In the genomic region with DNA sequence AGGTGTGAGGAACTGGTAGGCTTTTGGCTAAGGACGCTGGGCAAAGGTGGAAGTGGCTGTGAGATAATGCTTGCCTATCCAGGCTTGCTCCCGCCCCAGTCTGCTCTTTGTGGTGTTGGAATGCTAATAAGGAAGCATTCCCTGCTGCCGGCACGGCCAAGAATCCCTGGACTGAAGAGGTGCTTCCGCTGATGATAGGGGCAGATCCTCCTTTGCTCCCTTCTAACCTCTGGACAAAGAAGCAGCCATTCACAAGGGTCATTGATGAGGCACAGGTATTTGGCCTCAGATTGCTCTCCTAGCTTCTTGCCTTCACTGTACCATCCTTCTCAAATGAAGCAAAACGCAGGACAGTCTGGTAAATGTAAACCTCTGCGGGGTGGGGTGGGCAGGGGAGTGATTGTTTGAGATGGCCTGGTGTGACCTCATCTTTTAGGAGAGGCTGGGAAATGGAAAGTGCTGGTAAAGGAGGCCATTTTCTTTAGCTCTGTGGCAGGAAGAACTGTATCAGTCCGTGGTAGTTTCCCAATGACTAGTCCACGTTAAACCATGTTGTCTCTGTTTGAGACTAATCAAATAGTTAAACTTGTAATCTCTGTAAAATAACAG, we compare ENCODE assay signal across 8 cellular contexts. TPM values are rescaled to one million over a fixed set of nuclear protein-coding genes. Genes with fewer than 3 reads are reported as not detected.
DNase-seq lines count a peak whose midpoint lies in the region; ATAC-seq and TF ChIP-seq lines count a peak whose summit lies in the region.

No MANE protein-coding gene starts in this region.

- TF ChIP-seq EP300 in ovary (IDR thresholded peaks at IDR 0.05) = no peak

- H3K36me3 ChIP-seq in ovary = no peaks in the 10 kb centered on the region

- TF ChIP-seq CTCF in AG10803 (conservative IDR thresholded peaks at IDR 0.05; ENCODE audit: low read length) (no peak), HFF-Myc (IDR thresholded peaks at IDR 0.05; ENCODE audit: low read depth, low read length, missing control alignments) (no peak), fibroblast of villous mesenchyme (IDR thresholded peaks at IDR 0.05; ENCODE audit: insufficient read depth, low read depth, low read length) (no peak), ovary (IDR thresholded peaks at IDR 0.05) (no peak)

- H3K9me3 ChIP-seq in ovary = no peaks in the 10 kb centered on the region

- 7 to 12% (median 9%) methylated on average over 9 of the region's 9 CpGs for WGBS in ovary, 3 donors

- DNase-seq in AG10803 (ENCODE audit: low read depth) = peak; percentile 59
- no peak for DNase-seq in HFF-Myc (ENCODE audit: extremely low read depth, low read depth)
- peak; percentile 59 for DNase-seq in activated CD4-positive, alpha-beta T cell treated with anti-CD3 and anti-CD28 coated beads for 48 hours
- peak; percentile 53 for DNase-seq in fibroblast of villous mesenchyme (ENCODE audit: low read depth)
- DNase-seq in ovary = no peak
- DNase-seq in RPMI8226 = no peak
- no peak for DNase-seq in NCI-H524 treated with DMSO at 0.1 percent for 48 hours (lab: John Stamatoyannopoulos, UW)

- peaks cover 10% of the 10 kb centered on the region for H3K4me1 ChIP-seq in ovary (ENCODE audit: insufficient read depth)

- no peak for ATAC-seq in HG03025 (IDR thresholded peaks at IDR 0.05; ENCODE audit: low FRiP score, unreplicated experiment)

- no peak overlapping the region for H3K27ac ChIP-seq in ovary

- H3K27me3 ChIP-seq in ovary = no peaks in the 10 kb centered on the region

- intact Hi-C loops in ovary (cut with DNase I) = no loop called here

- peak overlapping the region; percentile 95 for H3K4me3 ChIP-seq in AG10803 (ENCODE audit: low read length)
- H3K4me3 ChIP-seq in HFF-Myc (replicated peaks; ENCODE audit: low read depth, low read length) = peak overlapping the region; percentile 65
- peak overlapping the region; percentile 93 for H3K4me3 ChIP-seq in fibroblast of villous mesenchyme (ENCODE audit: low read depth, low read length)
- peak overlapping the region; percentile 88 for H3K4me3 ChIP-seq in ovary

- TF ChIP-seq POLR2A in ovary (IDR thresholded peaks at IDR 0.05) = no peak

RNA-seq across cellular contexts. Expression of a gene that starts 1.7 kb away (rescaled TPM):
- 378 and 443 TPM in 2 replicates for total RNA-seq in fibroblast of villous mesenchyme
- 100 to 1,000 TPM in 6 of 7 donors, 10 to 100 TPM in 1; 98.7 to 233 (median 163) TPM for total RNA-seq in ovary
- 100 to 1,000 TPM; 114 to 255 TPM for polyA plus RNA-seq in ovary

RNA-seq across cellular contexts. Expression of a gene that starts 18.1 kb away (rescaled TPM):
- total RNA-seq in fibroblast of villous mesenchyme (41.5 and 44.8 TPM in 2 replicates), ovary (10 to 100 TPM; 22.1 to 38.3 (median 26.6) TPM)
- 10 to 100 TPM; 26.9 to 36.2 TPM for polyA plus RNA-seq in ovary

RNA-seq across cellular contexts. Expression of a gene that starts 18.3 kb away (rescaled TPM):
- total RNA-seq in fibroblast of villous mesenchyme (60.6 and 69.1 TPM in 2 replicates), ovary (10 to 100 TPM; 17.8 to 28.1 (median 26.2) TPM)
- polyA plus RNA-seq in ovary = 10 to 100 TPM; 19.1 to 34.7 TPM

RNA-seq across cellular contexts. Expression of a gene that starts 26.5 kb away (rescaled TPM):
- total RNA-seq in fibroblast of villous mesenchyme = 23.2 and 25.5 TPM in 2 replicates
- total RNA-seq in ovary = 10 to 100 TPM; 14.7 to 35.8 (median 24.4) TPM
- 1 to 10 TPM; 7.2 to 8.9 TPM for polyA plus RNA-seq in ovary

Comparison
In these comparisons a context has a peak if more than half of its experiments do, and no peak if none do; other contexts are left out.
1. DNase-seq: peak in AG10803 (single experiment), activated CD4-positive, alpha-beta T cell treated with anti-CD3 and anti-CD28 coated beads for 48 hours (single experiment) and fibroblast of villous mesenchyme (single experiment); none in HFF-Myc (single experiment), ovary (0 of 5), RPMI8226 (single experiment) and NCI-H524 treated with DMSO at 0.1 percent for 48 hours (single experiment).
2. Peak in every context shown above with its lines, with median percentiles within 50 percentile points of each other: H3K4me3 ChIP-seq.